17 cellular contexts compared by ENCODE assay signal in genomic region chr16:51549836-51550235, GRCh38.
"Had no signal": no experiment of that assay in that cellular context is flagged by ENCODE, and none has a peak within 500 bp of the region (broad histone marks: within the 10 kb centered on the region; RNA-seq: fewer than 3 reads in every experiment).

No MANE protein-coding gene starts in this region.

- H3K36me3 ChIP-seq: heart left ventricle, left ventricle myocardium inferior, neural progenitor cell, stomach, thoracic aorta had no signal

- H3K4me1 ChIP-seq: heart left ventricle, left ventricle myocardium inferior, parathyroid adenoma, stomach had no signal

- FAIRE-seq: frontal cortex, islet of Langerhans had no signal

- DNase-seq: activated CD4-positive, alpha-beta memory T cell treated with anti-CD3 and anti-CD28 coated beads for 36 hours; activated gamma-delta T cell; activated T-cell treated with anti-CD3 and anti-CD28 coated beads, Interleukin-2, amount 50 U/mL, for 48 hours; anterior cingulate cortex; central memory CD4-positive, alpha-beta T cell; effector memory CD8-positive, alpha-beta T cell; heart left ventricle; left ventricle myocardium inferior; retina; stomach had no signal

- H3K79me2 ChIP-seq: parathyroid adenoma had no signal

- H3K27ac ChIP-seq: heart left ventricle, left ventricle myocardium inferior, neural progenitor cell, parathyroid adenoma, skin epidermis, stomach, thoracic aorta, VCaP had no signal

- H3K4me3 ChIP-seq: heart left ventricle, left ventricle myocardium inferior, neural progenitor cell, skin epidermis, stomach, thoracic aorta had no signal

- H3K27me3 ChIP-seq: neural progenitor cell, stomach had no signal

- H2AFZ ChIP-seq: neural progenitor cell, parathyroid adenoma had no signal
